In the genomic region with DNA sequence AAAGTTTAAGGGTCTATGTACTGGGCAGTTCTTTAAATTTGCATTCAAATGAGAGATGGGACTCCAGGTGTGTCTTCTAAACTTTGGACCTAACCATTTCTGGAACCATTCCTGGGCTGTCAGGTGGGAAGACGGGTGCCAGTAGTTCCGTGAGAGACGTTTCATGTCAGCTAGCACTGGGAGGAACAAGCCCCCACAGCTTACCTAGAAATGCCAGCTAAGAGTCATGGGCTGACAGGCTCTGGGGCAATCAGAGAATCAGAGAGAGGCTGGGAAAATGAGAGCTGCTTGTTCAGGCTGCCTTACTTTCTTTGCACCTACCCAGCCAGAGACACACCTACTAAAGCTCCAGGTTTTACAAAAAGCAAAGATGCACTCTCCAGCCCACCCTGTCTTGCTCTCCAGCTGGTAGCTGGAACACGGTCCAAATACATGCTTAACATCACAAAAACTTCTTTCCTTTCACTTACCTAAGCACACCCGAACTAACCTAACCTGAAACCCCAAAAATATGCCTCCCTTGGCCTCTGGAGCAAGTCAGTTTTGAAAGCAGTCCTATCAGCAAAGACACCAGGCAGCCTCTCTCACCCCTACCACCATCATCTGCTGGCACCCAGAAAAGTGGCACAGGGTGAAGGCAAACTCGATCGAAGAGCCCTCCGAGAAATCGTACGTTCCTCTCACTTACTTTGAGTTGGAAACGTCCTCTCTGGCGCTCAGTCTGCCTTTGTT, we compare ENCODE assay signal across 10 cellular contexts. TPM values are rescaled to one million over a fixed set of nuclear protein-coding genes. Genes with fewer than 3 reads are reported as not detected.
DNase-seq lines count a peak whose midpoint lies in the region; ATAC-seq and TF ChIP-seq lines count a peak whose summit lies in the region.
"Had no signal": no experiment of that assay in that cellular context is flagged by ENCODE, and none has a peak within 500 bp of the region (broad histone marks: within the 10 kb centered on the region; RNA-seq: fewer than 3 reads in every experiment).

No MANE protein-coding gene starts in this region.

- peak overlapping the region; percentile 63 for H2AFZ ChIP-seq in parathyroid adenoma

- H3K4me3 ChIP-seq in BJ (ENCODE audit: low read depth, low read length) (peak overlapping the region; percentile 45), left ventricle myocardium inferior (peak overlapping the region; percentile 63), parathyroid adenoma (ENCODE audit: low read depth, low read length) (peak overlapping the region; percentile 72)
- H3K4me3 ChIP-seq: SJCRH30 had no signal

- no peak for ATAC-seq in GM18868 (IDR thresholded peaks at IDR 0.05; ENCODE audit: unreplicated experiment)

- intact Hi-C loops in left ventricle myocardium inferior (cut with micrococcal nuclease), result no loop called here

- POLR2A ChIA-PET in BJ (lab: Charles Lee), result no interaction called here

- no peak for DNase-seq in BJ (ENCODE audit: low read depth)
- no peak for DNase-seq in left ventricle myocardium inferior
- DNase-seq in activated CD4-positive, alpha-beta T cell treated with anti-CD3 and anti-CD28 coated beads, Interleukin-2, amount 50 U/mL, for 1 hour, result no peak
- no peak for DNase-seq in HUDEP-2 (lab: John Stamatoyannopoulos, UW; ENCODE audit: unreplicated experiment in 76 of 76)
- DNase-seq in stimulated activated CD8-positive, alpha-beta memory T cell treated with anti-CD3 and anti-CD28 coated beads, Interleukin-4, amount 100 ng/mL, for 48 hours, result no peak
- DNase-seq: stimulated activated naive CD4-positive, alpha-beta T cell had no signal

- H3K36me3 ChIP-seq in BJ (ENCODE audit: control insufficient read depth, insufficient read depth, low read length) (no peaks in the 10 kb centered on the region), left ventricle myocardium inferior (no peaks in the 10 kb centered on the region), parathyroid adenoma (ENCODE audit: control insufficient read depth, insufficient read depth, low read length) (no peaks in the 10 kb centered on the region)
- H3K36me3 ChIP-seq: SJCRH30 had no signal

- H3K27ac ChIP-seq in angular gyrus (ENCODE audit: low read depth, low read length) (peak overlapping the region; percentile 49), left ventricle myocardium inferior (replicated peaks) (no peak overlapping the region), parathyroid adenoma (peak overlapping the region; percentile 96)
- H3K27ac ChIP-seq: SJCRH30 had no signal

- H3K27me3 ChIP-seq in BJ (ENCODE audit: control insufficient read depth, insufficient read depth, low read length) (no peaks in the 10 kb centered on the region), left ventricle myocardium inferior (ENCODE audit: low read depth) (peaks cover 30% of the 10 kb centered on the region), parathyroid adenoma (ENCODE audit: control insufficient read depth, insufficient read depth, low read length) (no peaks in the 10 kb centered on the region)

- H3K4me1 ChIP-seq in left ventricle myocardium inferior (peaks cover 6% of the 10 kb centered on the region), parathyroid adenoma (peaks cover 38% of the 10 kb centered on the region)
- H3K4me1 ChIP-seq: SJCRH30 had no signal

- TF ChIP-seq CTCF in BJ (IDR thresholded peaks at IDR 0.05; ENCODE audit: insufficient read depth, low read depth, low read length), result no peak
- no peak for TF ChIP-seq CTCF in left ventricle myocardium inferior (IDR thresholded peaks at IDR 0.05; ENCODE audit: borderline replicate concordance)
- TF ChIP-seq CTCF in parathyroid adenoma (IDR thresholded peaks at IDR 0.05), result no peak

- H3K79me2 ChIP-seq in parathyroid adenoma, result peaks cover 20% of the 10 kb centered on the region

- CTCF ChIA-PET in BJ (lab: Yijun Ruan, JAX), result interaction anchor here (1.4 kb wide), 1 partner anchor 99 kb away, joined by 3 read pairs; no protein-coding TSS in a partner anchor

- H3K9me3 ChIP-seq in left ventricle myocardium inferior (replicated peaks) (no peaks in the 10 kb centered on the region), parathyroid adenoma (ENCODE audit: control insufficient read depth, low read length) (no peaks in the 10 kb centered on the region)

- peak overlapping the region; percentile 80 for H3K4me2 ChIP-seq in parathyroid adenoma (ENCODE audit: low read length)

- H3K9ac ChIP-seq in parathyroid adenoma, result peak overlapping the region; percentile 47

RNA-seq across cellular contexts. Expression of a gene that starts 0.6 kb away (rescaled TPM):
- polyA plus RNA-seq in BJ (2011; rRNA removed), result 29.1 and 33.5 TPM in 2 replicates
- polyA minus RNA-seq in BJ (2011; rRNA and poly(A)+ RNA removed), result 3.8 and 5.4 TPM in 2 replicates
- 11.2 TPM for total RNA-seq in left ventricle myocardium inferior
